Comparison of ENCODE assay signal across 8 cellular contexts in genomic region chrX:38985375-38985774, GRCh38.
A peak's percentile ranks its signal among the peaks of the same experiment; 100 is the strongest.
DNase-seq lines count a peak whose midpoint lies in the region; ATAC-seq, FAIRE-seq and TF ChIP-seq lines count a peak whose summit lies in the region.

No MANE protein-coding gene starts in this region.

- H3K9me3 Mint-ChIP-seq in WTC11 (no peaks in the 10 kb centered on the region), naive B cell (peaks cover 0 to 4% (median 0%) of the 10 kb centered on the region in 7 donors)
- H3K9me3 Mint-ChIP-seq in T-helper 2 cell treated with Interferon-gamma antibody and Interleukin-4, amounts not matched to agents 5 μg/mL and 100 μg/mL, for 36 hours: no peaks in the 10 kb centered on the region

- peak; percentile 49 to 76 for DNase-seq in NCI-H524 (lab: John Stamatoyannopoulos, UW)
- DNase-seq in NCI-H524 treated with DMSO at 0.1 percent for 48 hours (lab: John Stamatoyannopoulos, UW): no peak
- DNase-seq in HT-29 (ENCODE audit: low spot score): peak; percentile 20
- no peak for DNase-seq in WTC11 (ENCODE audit: low spot score)
- peak; percentile 20 for DNase-seq in naive B cell
- no peak for DNase-seq in HTR-8/SVneo (ENCODE audit: insufficient read length, low spot score)
- no peak for DNase-seq in T-helper 2 cell treated with Interferon-gamma antibody and Interleukin-4, amounts not matched to agents 5 μg/mL and 100 μg/mL, for 36 hours (ENCODE audit: low spot score)

- POLR2A ChIA-PET in WTC11 (lab: Charles Lee): no interaction called here

- no peak for FAIRE-seq in HTR-8/SVneo (lab: Jason Lieb, UNC)

- no peak for TF ChIP-seq CTCF in WTC11 (IDR thresholded peaks at IDR 0.05)

- no peak overlapping the region for H3K4me3 Mint-ChIP-seq in WTC11
- H3K4me3 Mint-ChIP-seq in naive B cell: no peak overlapping the region
- H3K4me3 Mint-ChIP-seq in T-helper 2 cell treated with Interferon-gamma antibody and Interleukin-4, amounts not matched to agents 5 μg/mL and 100 μg/mL, for 36 hours: no peak overlapping the region

- peak; percentile 63 for ATAC-seq in WTC11
- ATAC-seq in naive B cell (ENCODE audit: low read depth in 2 of 2): peak; percentile 45 to 61
- no peak for ATAC-seq in HG03520 (IDR thresholded peaks at IDR 0.05; ENCODE audit: unreplicated experiment)

- H3K27me3 Mint-ChIP-seq in WTC11 (ENCODE audit: low read depth): no peaks in the 10 kb centered on the region
- no peaks in the 10 kb centered on the region for H3K27me3 Mint-ChIP-seq in naive B cell
- no peaks in the 10 kb centered on the region for H3K27me3 Mint-ChIP-seq in T-helper 2 cell treated with Interferon-gamma antibody and Interleukin-4, amounts not matched to agents 5 μg/mL and 100 μg/mL, for 36 hours (ENCODE audit: low read depth)

- H3K36me3 Mint-ChIP-seq in WTC11: no peaks in the 10 kb centered on the region
- H3K36me3 Mint-ChIP-seq in naive B cell: no peaks in the 10 kb centered on the region
- H3K36me3 Mint-ChIP-seq in T-helper 2 cell treated with Interferon-gamma antibody and Interleukin-4, amounts not matched to agents 5 μg/mL and 100 μg/mL, for 36 hours (ENCODE audit: low read depth): no peaks in the 10 kb centered on the region

- H3K27ac Mint-ChIP-seq in WTC11 (no peak overlapping the region), naive B cell (no peak overlapping the region)
- no peak overlapping the region for H3K27ac Mint-ChIP-seq in T-helper 2 cell treated with Interferon-gamma antibody and Interleukin-4, amounts not matched to agents 5 μg/mL and 100 μg/mL, for 36 hours

- CTCF ChIA-PET in WTC11 (lab: Charles Lee): no interaction called here

- H3K4me1 Mint-ChIP-seq in WTC11 (peaks cover 29% of the 10 kb centered on the region), naive B cell (no peaks in the 10 kb centered on the region)
- peaks cover 3% of the 10 kb centered on the region for H3K4me1 Mint-ChIP-seq in T-helper 2 cell treated with Interferon-gamma antibody and Interleukin-4, amounts not matched to agents 5 μg/mL and 100 μg/mL, for 36 hours (ENCODE audit: low read depth)

TF ChIP-seq in WTC11, 78 proteins besides CTCF, POLR2A, EP300 and RAD21:
- TF ChIP-seq PREB (CRISPR knock-in tag; IDR thresholded peaks at IDR 0.05; ENCODE audit: borderline replicate concordance): no peak
- TF ChIP-seq RORB (CRISPR knock-in tag; IDR thresholded peaks at IDR 0.05): no peak
- TF ChIP-seq ARID4B (CRISPR knock-in tag; IDR thresholded peaks at IDR 0.05; ENCODE audit: borderline replicate concordance): no peak
- no peak for TF ChIP-seq TEAD4 (CRISPR knock-in tag; IDR thresholded peaks at IDR 0.05)

Comparison
In these comparisons a context has a peak if more than half of its experiments do, and no peak if none do; other contexts are left out.
1. DNase-seq: peak in NCI-H524 (2 of 2), HT-29 (single experiment) and naive B cell (single experiment); none in NCI-H524 treated with DMSO at 0.1 percent for 48 hours (single experiment), WTC11 (single experiment), HTR-8/SVneo (single experiment) and T-helper 2 cell treated with Interferon-gamma antibody and Interleukin-4, amounts not matched to agents 5 μg/mL and 100 μg/mL, for 36 hours (single experiment).